ENCODE assay signal across 35 cellular contexts in genomic region chr1:32748926-32749325, GRCh38. TPM values are rescaled to one million over a fixed set of nuclear protein-coding genes. Genes with fewer than 3 reads are reported as not detected.
"Had no signal": no experiment of that assay in that cellular context is flagged by ENCODE, and none has a peak within 500 bp of the region (broad histone marks: within the 10 kb centered on the region; RNA-seq: fewer than 3 reads in every experiment).

No MANE protein-coding gene starts in this region.

- H3K27me3 Mint-ChIP-seq: activated CD8-positive, alpha-beta T cell treated with anti-CD3 and anti-CD28 coated beads for 36 hours; activated naive CD4-positive, alpha-beta T cell treated with anti-CD3 and anti-CD28 coated beads, Interleukin-2, amount 50 U/mL, for 24 hours; central memory CD8-positive, alpha-beta T cell had no signal

- DNase-seq: activated CD4-positive, alpha-beta T cell treated with anti-CD3 and anti-CD28 coated beads, Interleukin-2, amount 10 ng/mL, durations not matched to agents 24 days and 14 days; activated CD4-positive, alpha-beta T cell treated with anti-CD3 and anti-CD28 coated beads, Interleukin-2, amount 50 U/mL, for 4 hours; activated CD8-positive, alpha-beta T cell treated with anti-CD3 and anti-CD28 coated beads for 36 hours; activated gamma-delta T cell; activated naive CD4-positive, alpha-beta T cell treated with Interleukin-2 at 50 U/mL for 16 hours; activated naive CD8-positive, alpha-beta T cell treated with anti-CD3 and anti-CD28 coated beads, Interleukin-2, amount 10 ng/mL, durations not matched to agents 7 days and 5 days; activated T-cell treated with anti-CD3 and anti-CD28 coated beads, Interleukin-2, amount 50 U/mL, for 1 hour; amygdala; Karpas-422; KBM-7; NCI-H1048; NCI-H1105 treated with DMSO at 0.1 percent for 48 hours; NCI-H1436; NCI-H1694; NCI-H1930; NCI-H2081 treated with DMSO at 0.1 percent for 48 hours; NCI-H345; NCI-H524 treated with DMSO at 0.1 percent for 48 hours; NK-92 treated with Interleukin-12 subunit alpha and Interleukin-12 subunit beta, amount 100 ng/mL, for 24 hours; PC-3; Peyer's patch; RPMI8226; SIG-M5; T-cell; T1000; WERI-Rb-1 had no signal

- H3K27me3 ChIP-seq: ascending aorta, Peyer's patch had no signal

- H3K36me3 ChIP-seq: ascending aorta, cardiac muscle cell, WERI-Rb-1 had no signal

- H3K27ac ChIP-seq: ascending aorta, cardiac muscle cell, Peyer's patch, WERI-Rb-1 had no signal

- H3K9me3 ChIP-seq: ascending aorta, Peyer's patch had no signal

- H3K36me3 Mint-ChIP-seq: activated naive CD4-positive, alpha-beta T cell treated with anti-CD3 and anti-CD28 coated beads, Interleukin-2, amount 50 U/mL, for 24 hours; activated naive CD8-positive, alpha-beta T cell treated with anti-CD3 and anti-CD28 coated beads, Interleukin-2, amount 10 ng/mL, durations not matched to agents 7 days and 5 days; T-cell had no signal

- H3K4me3 ChIP-seq: ascending aorta, cardiac muscle cell, Peyer's patch had no signal

- H3K27ac Mint-ChIP-seq: activated CD4-positive, alpha-beta T cell treated with anti-CD3 and anti-CD28 coated beads, Interleukin-2, amount 10 ng/mL, durations not matched to agents 24 days and 14 days; activated CD8-positive, alpha-beta T cell treated with anti-CD3 and anti-CD28 coated beads for 36 hours; activated naive CD4-positive, alpha-beta T cell treated with anti-CD3 and anti-CD28 coated beads, Interleukin-2, amount 50 U/mL, for 24 hours; activated naive CD8-positive, alpha-beta T cell treated with anti-CD3 and anti-CD28 coated beads, Interleukin-2, amount 10 ng/mL, durations not matched to agents 7 days and 5 days; activated T-helper 2 cell treated with anti-CD3 and anti-CD28 coated beads, Interferon-gamma antibody, Interleukin-2, Interleukin-4, amounts not matched to agents 10 μg/mL and 5 μg/mL and 100 μg/mL, durations not matched to agents 14 hours and 24 hours and 36 hours; T-cell had no signal

- H3K4me1 Mint-ChIP-seq: activated naive CD8-positive, alpha-beta T cell treated with anti-CD3 and anti-CD28 coated beads, Interleukin-2, amount 10 ng/mL, durations not matched to agents 7 days and 5 days had no signal

- ATAC-seq: activated CD8-positive, alpha-beta T cell treated with anti-CD3 and anti-CD28 coated beads for 36 hours; PC-3; Right ventricle myocardium inferior; SK-N-SH treated with all-trans-retinoic acid at 6 μM for 48 hours; T-cell had no signal

- H3K4me3 Mint-ChIP-seq: activated CD4-positive, alpha-beta T cell treated with anti-CD3 and anti-CD28 coated beads, Interleukin-2, amount 10 ng/mL, durations not matched to agents 24 days and 14 days; activated CD8-positive, alpha-beta T cell treated with anti-CD3 and anti-CD28 coated beads for 36 hours; activated naive CD4-positive, alpha-beta T cell treated with anti-CD3 and anti-CD28 coated beads, Interleukin-2, amount 50 U/mL, for 24 hours; activated naive CD8-positive, alpha-beta T cell treated with anti-CD3 and anti-CD28 coated beads, Interleukin-2, amount 10 ng/mL, durations not matched to agents 7 days and 5 days; central memory CD8-positive, alpha-beta T cell; T-cell had no signal

- H3K9me3 Mint-ChIP-seq: activated CD4-positive, alpha-beta T cell treated with anti-CD3 and anti-CD28 coated beads, Interleukin-2, amount 10 ng/mL, durations not matched to agents 24 days and 14 days; activated CD8-positive, alpha-beta T cell treated with anti-CD3 and anti-CD28 coated beads for 36 hours; activated naive CD4-positive, alpha-beta T cell treated with anti-CD3 and anti-CD28 coated beads, Interleukin-2, amount 50 U/mL, for 24 hours; activated naive CD8-positive, alpha-beta T cell treated with anti-CD3 and anti-CD28 coated beads, Interleukin-2, amount 10 ng/mL, durations not matched to agents 7 days and 5 days; activated T-helper 2 cell treated with anti-CD3 and anti-CD28 coated beads, Interferon-gamma antibody, Interleukin-2, Interleukin-4, amounts not matched to agents 10 μg/mL and 5 μg/mL and 100 μg/mL, durations not matched to agents 14 hours and 24 hours and 36 hours; central memory CD8-positive, alpha-beta T cell; T-cell had no signal

RNA-seq across cellular contexts. Expression of gene SYNC, which starts 46.4 kb away (rescaled TPM):
- total RNA-seq: activated CD4-positive, alpha-beta T cell treated with anti-CD3 and anti-CD28 coated beads, Interleukin-2, amount 10 ng/mL, durations not matched to agents 24 days and 14 days; activated CD8-positive, alpha-beta memory T cell treated with anti-CD3 and anti-CD28 coated beads for 36 hours; activated CD8-positive, alpha-beta T cell treated with anti-CD3 and anti-CD28 coated beads for 36 hours; activated naive CD8-positive, alpha-beta T cell treated with anti-CD3 and anti-CD28 coated beads, Interleukin-2, amount 10 ng/mL, durations not matched to agents 7 days and 5 days; activated T-helper 2 cell treated with anti-CD3 and anti-CD28 coated beads, Interferon-gamma antibody, Interleukin-2, Interleukin-4, amounts not matched to agents 10 μg/mL and 5 μg/mL and 100 μg/mL, durations not matched to agents 14 hours and 24 hours and 36 hours; T-helper 2 cell treated with Interferon-gamma antibody and Interleukin-4, amounts not matched to agents 100 ng/mL and 5 ng/mL, for 36 hours had no signal
